ENCODE assay signal across 1 cellular context in genomic region chr6:158038291-158039177, GRCh38.
TF ChIP-seq lines count a peak whose summit lies in the region.

No MANE protein-coding gene starts in this region.

TF ChIP-seq in HepG2, 621 proteins besides CTCF, POLR2A, EP300 and RAD21 (continued from another document):
- TF ChIP-seq ZNF572 (CRISPR knock-in tag; IDR thresholded peaks at IDR 0.05) (peak; percentile 41; the same call in 1 of the 2 replicates), ZNF570 (CRISPR knock-in tag; IDR thresholded peaks at IDR 0.05; ENCODE audit: borderline replicate concordance) (no peak), PRMT3 (CRISPR knock-in tag; IDR thresholded peaks at IDR 0.05; ENCODE audit: borderline replicate concordance, low read depth) (no peak), ZNF234 (CRISPR knock-in tag; conservative IDR thresholded peaks at IDR 0.05) (no peak), NCOR1 (IDR thresholded peaks at IDR 0.05; ENCODE audit: borderline replicate concordance, low read length) (no peak), MEF2D (CRISPR knock-in tag; IDR thresholded peaks at IDR 0.05) (no peak), SMARCE1 (IDR thresholded peaks at IDR 0.05; ENCODE audit: borderline replicate concordance) (no peak), EED (CRISPR knock-in tag; IDR thresholded peaks at IDR 0.05) (peak; percentile 53; the same call in 1 of the 2 replicates), NR1H2 (CRISPR knock-in tag; IDR thresholded peaks at IDR 0.05; ENCODE audit: borderline replicate concordance, low read depth) (no peak), BRD4 (CRISPR knock-in tag; IDR thresholded peaks at IDR 0.05) (no peak), ZNF772 (CRISPR knock-in tag; IDR thresholded peaks at IDR 0.05) (0 out of 2 replicates have a peak, but pooled peaks have one; percentile 48), ZBTB38 (CRISPR knock-in tag; IDR thresholded peaks at IDR 0.05) (no peak), ATF2 (CRISPR knock-in tag; IDR thresholded peaks at IDR 0.05) (no peak), DZIP1 (CRISPR knock-in tag; IDR thresholded peaks at IDR 0.05) (no peak), ZNF558 (CRISPR knock-in tag; IDR thresholded peaks at IDR 0.05; ENCODE audit: borderline replicate concordance) (no peak), ZNF670 (CRISPR knock-in tag; IDR thresholded peaks at IDR 0.05; ENCODE audit: borderline replicate concordance) (no peak), ZNF235 (CRISPR knock-in tag; IDR thresholded peaks at IDR 0.05; ENCODE audit: borderline replicate concordance) (no peak), ONECUT2 (CRISPR knock-in tag; IDR thresholded peaks at IDR 0.05) (no peak), ZNF775 (CRISPR knock-in tag; IDR thresholded peaks at IDR 0.05; ENCODE audit: borderline replicate concordance) (no peak), ZNF530 (CRISPR knock-in tag; IDR thresholded peaks at IDR 0.05; ENCODE audit: low read depth) (no peak), ZNF446 (CRISPR knock-in tag; IDR thresholded peaks at IDR 0.05) (no peak), ZBTB4 (CRISPR knock-in tag; IDR thresholded peaks at IDR 0.05; ENCODE audit: borderline replicate concordance) (0 out of 2 replicates have a peak, but pooled peaks have one; percentile 33), SRY (CRISPR knock-in tag; IDR thresholded peaks at IDR 0.05) (no peak), ZXDC (CRISPR knock-in tag; IDR thresholded peaks at IDR 0.05) (no peak)
